22 cellular contexts compared by ENCODE assay signal in genomic region chr22:45525480-45525879, GRCh38. TPM values are rescaled to one million over a fixed set of nuclear protein-coding genes. Genes with fewer than 3 reads are reported as not detected.
"Had no signal": no experiment of that assay in that cellular context is flagged by ENCODE, and none has a peak within 500 bp of the region (broad histone marks: within the 10 kb centered on the region; RNA-seq: fewer than 3 reads in every experiment).

No MANE protein-coding gene starts in this region.

- H3K4me1 Mint-ChIP-seq: activated B cell treated with CpG ODN at 0.5 μM for 24 hours; naive thymus-derived CD4-positive, alpha-beta T cell had no signal

- H3K4me1 ChIP-seq: body of pancreas, colonic mucosa, foreskin keratinocyte, pancreas, right atrium auricular region had no signal

- H3K4me3 Mint-ChIP-seq: activated B cell treated with CpG ODN at 0.5 μM for 24 hours; activated CD8-positive, alpha-beta T cell treated with anti-CD3 and anti-CD28 coated beads, Interleukin-2, amount 10 ng/mL, durations not matched to agents 7 days and 5 days; naive thymus-derived CD4-positive, alpha-beta T cell; T-helper 17 cell had no signal

- H3K4me3 ChIP-seq: body of pancreas, colonic mucosa, lung, mucosa of descending colon, pancreas, right atrium auricular region had no signal

- H3K36me3 Mint-ChIP-seq: activated naive CD4-positive, alpha-beta T cell treated with anti-CD3 and anti-CD28 coated beads, Interleukin-2, amount 50 U/mL, for 72 hours; naive thymus-derived CD4-positive, alpha-beta T cell had no signal

- H3K9me3 ChIP-seq: body of pancreas, colonic mucosa, mucosa of descending colon, pancreas, right atrium auricular region had no signal

- H3K27ac ChIP-seq: body of pancreas, colonic mucosa, foreskin keratinocyte, pancreas, right atrium auricular region had no signal

- DNase-seq: activated B cell treated with CpG ODN at 0.5 μM for 24 hours; activated CD4-positive, alpha-beta T cell treated with anti-CD3 and anti-CD28 coated beads for 48 hours; activated CD8-positive, alpha-beta memory T cell treated with anti-CD3 and anti-CD28 coated beads, Interleukin-2, amount 50 U/mL, for 4 hours; activated CD8-positive, alpha-beta T cell treated with anti-CD3 and anti-CD28 coated beads, Interleukin-2, amount 10 ng/mL, durations not matched to agents 7 days and 5 days; activated effector memory CD4-positive, alpha-beta T cell treated with anti-CD3 and anti-CD28 coated beads, Interleukin-2, amount 50 U/mL, for 16 hours; activated T-cell treated with anti-CD3 and anti-CD28 coated beads, Interleukin-2, amount 50 U/mL, for 48 hours; body of pancreas; central memory CD4-positive, alpha-beta T cell; colonic mucosa; foreskin keratinocyte; kidney glomerular epithelial cell; mucosa of descending colon; naive thymus-derived CD4-positive, alpha-beta T cell; pancreas; small intestine; stimulated activated CD4-positive, alpha-beta T cell treated with anti-CD3 and anti-CD28 coated beads, Interleukin-4, amount 100 ng/mL, for 24 hours; stimulated activated naive CD4-positive, alpha-beta T cell; substantia nigra; T-helper 17 cell had no signal

- H3K27ac Mint-ChIP-seq: activated B cell treated with CpG ODN at 0.5 μM for 24 hours; activated CD8-positive, alpha-beta T cell treated with anti-CD3 and anti-CD28 coated beads, Interleukin-2, amount 10 ng/mL, durations not matched to agents 7 days and 5 days; T-helper 17 cell had no signal

- H3K36me3 ChIP-seq: colonic mucosa, pancreas had no signal

- H3K27me3 ChIP-seq: body of pancreas, colonic mucosa, foreskin keratinocyte, pancreas, right atrium auricular region had no signal

- H3K27me3 Mint-ChIP-seq: naive thymus-derived CD4-positive, alpha-beta T cell had no signal

- ATAC-seq: activated CD8-positive, alpha-beta T cell treated with anti-CD3 and anti-CD28 coated beads, Interleukin-2, amount 10 ng/mL, durations not matched to agents 7 days and 5 days; activated naive CD4-positive, alpha-beta T cell treated with anti-CD3 and anti-CD28 coated beads, Interleukin-2, amount 50 U/mL, for 72 hours; body of pancreas; foreskin keratinocyte; mucosa of descending colon; naive thymus-derived CD4-positive, alpha-beta T cell; pancreas; T-helper 17 cell had no signal

- H3K9me3 Mint-ChIP-seq: activated B cell treated with CpG ODN at 0.5 μM for 24 hours; activated naive CD4-positive, alpha-beta T cell treated with anti-CD3 and anti-CD28 coated beads, Interleukin-2, amount 50 U/mL, for 72 hours; naive thymus-derived CD4-positive, alpha-beta T cell had no signal

RNA-seq across cellular contexts. Expression of gene FBLN1, which starts 22.8 kb away (rescaled TPM):
- total RNA-seq: activated B cell treated with CpG ODN at 0.5 μM for 24 hours; activated CD8-positive, alpha-beta T cell treated with anti-CD3 and anti-CD28 coated beads, Interleukin-2, amount 10 ng/mL, durations not matched to agents 7 days and 5 days had no signal
- polyA plus RNA-seq: naive thymus-derived CD4-positive, alpha-beta T cell had no signal
